1 cellular context compared by ENCODE assay signal in genomic region chr2:159617651-159618050, GRCh38.
TF ChIP-seq lines count a peak whose summit lies in the region.

No MANE protein-coding gene starts in this region.

TF ChIP-seq in endothelial cell of umbilical vein, 7 proteins besides CTCF, POLR2A, EP300 and RAD21 (continued from another document):
- no peak for TF ChIP-seq GATA2 (IDR thresholded peaks at IDR 0.05; ENCODE audit: insufficient read depth, insufficient read length, low read depth, low read length)
- no peak for TF ChIP-seq EZH2 (IDR thresholded peaks at IDR 0.05; ENCODE audit: borderline replicate concordance, low read depth, low read length, severe bottlenecking)
